In genomic region chr4:88933414-88933813, GRCh38 we compare ENCODE assay signal across 19 cellular contexts.
"Had no signal": no experiment of that assay in that cellular context is flagged by ENCODE, and none has a peak within 500 bp of the region (broad histone marks: within the 10 kb centered on the region; RNA-seq: fewer than 3 reads in every experiment).

No MANE protein-coding gene starts in this region.

- ATAC-seq: effector memory CD8-positive, alpha-beta T cell; right cardiac atrium; stimulated activated effector memory CD8-positive, alpha-beta T cell treated with anti-CD3 and anti-CD28 coated beads, Interleukin-12 subunit alpha, Interleukin-12 subunit beta, amount 100 ng/mL, for 72 hours had no signal

- H3K27me3 Mint-ChIP-seq: effector memory CD8-positive, alpha-beta T cell had no signal

- FAIRE-seq: endometrium, frontal cortex, keratinocyte had no signal

- DNase-seq: effector memory CD8-positive, alpha-beta T cell; erythroblast; esophagus squamous epithelium; head of caudate nucleus; right cardiac atrium; sigmoid colon; stimulated activated CD4-positive, alpha-beta T cell treated with anti-CD3 and anti-CD28 coated beads, Interleukin-2, amount 100 ng/mL, for 24 hours; stimulated activated CD4-positive, alpha-beta T cell treated with anti-CD3 and anti-CD28 coated beads, Interleukin-4, amount 100 ng/mL, for 24 hours; stimulated activated naive CD4-positive, alpha-beta T cell treated with Interleukin-2 at 50 U/mL for 16 hours; stomach; thyroid gland; trophoblast cell had no signal

- H3K27ac Mint-ChIP-seq: effector memory CD8-positive, alpha-beta T cell; memory B cell; nephron; neural progenitor cell; stimulated activated effector memory CD8-positive, alpha-beta T cell treated with anti-CD3 and anti-CD28 coated beads, Interleukin-12 subunit alpha, Interleukin-12 subunit beta, amount 100 ng/mL, for 72 hours had no signal

- H3K36me3 Mint-ChIP-seq: memory B cell; stimulated activated effector memory CD8-positive, alpha-beta T cell treated with anti-CD3 and anti-CD28 coated beads, Interleukin-12 subunit alpha, Interleukin-12 subunit beta, amount 100 ng/mL, for 72 hours had no signal

- H3K4me3 Mint-ChIP-seq: effector memory CD8-positive, alpha-beta T cell; memory B cell; nephron; neural progenitor cell; stimulated activated effector memory CD8-positive, alpha-beta T cell treated with anti-CD3 and anti-CD28 coated beads, Interleukin-12 subunit alpha, Interleukin-12 subunit beta, amount 100 ng/mL, for 72 hours had no signal

- H3K9me3 Mint-ChIP-seq: effector memory CD8-positive, alpha-beta T cell; neural progenitor cell; stimulated activated effector memory CD8-positive, alpha-beta T cell treated with anti-CD3 and anti-CD28 coated beads, Interleukin-12 subunit alpha, Interleukin-12 subunit beta, amount 100 ng/mL, for 72 hours had no signal

- H3K4me1 Mint-ChIP-seq: nephron had no signal
